Comparison of ENCODE assay signal across 1 cellular context in the genomic region with DNA sequence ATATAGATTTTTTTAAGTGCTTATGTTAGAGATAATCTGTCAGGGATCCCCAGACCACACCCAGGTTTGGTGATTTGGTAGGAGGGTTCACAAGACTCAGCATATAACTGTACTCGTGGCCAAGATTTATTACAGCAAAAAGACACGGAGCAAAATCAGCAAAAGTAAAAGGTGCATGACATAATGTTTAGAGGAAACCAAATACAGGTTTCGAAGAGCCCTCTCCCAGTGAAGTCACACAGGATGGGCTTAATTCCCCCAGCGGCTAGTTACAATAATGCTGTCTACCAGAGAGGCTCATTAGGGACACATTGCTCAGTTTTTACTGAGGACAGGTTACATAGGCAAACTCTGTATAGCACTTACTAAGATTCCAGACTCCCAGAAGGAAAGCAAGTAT.
TF ChIP-seq lines count a peak whose summit lies in the region.

No MANE protein-coding gene starts in this region.

TF ChIP-seq in HEK293T, 16 proteins besides CTCF, POLR2A, EP300 and RAD21 (continued from another document):
- TF ChIP-seq, protein P1, sequence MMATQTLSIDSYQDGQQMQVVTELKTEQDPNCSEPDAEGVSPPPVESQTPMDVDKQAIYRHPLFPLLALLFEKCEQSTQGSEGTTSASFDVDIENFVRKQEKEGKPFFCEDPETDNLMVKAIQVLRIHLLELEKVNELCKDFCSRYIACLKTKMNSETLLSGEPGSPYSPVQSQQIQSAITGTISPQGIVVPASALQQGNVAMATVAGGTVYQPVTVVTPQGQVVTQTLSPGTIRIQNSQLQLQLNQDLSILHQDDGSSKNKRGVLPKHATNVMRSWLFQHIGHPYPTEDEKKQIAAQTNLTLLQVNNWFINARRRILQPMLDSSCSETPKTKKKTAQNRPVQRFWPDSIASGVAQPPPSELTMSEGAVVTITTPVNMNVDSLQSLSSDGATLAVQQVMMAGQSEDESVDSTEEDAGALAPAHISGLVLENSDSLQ (IDR thresholded peaks at IDR 0.05) = no peak
- TF ChIP-seq FOXK2 (IDR thresholded peaks at IDR 0.05) (no peak), HDGF (IDR thresholded peaks at IDR 0.05; ENCODE audit: borderline replicate concordance) (no peak)
